ENCODE assay signal across 1 cellular context in the genomic region with DNA sequence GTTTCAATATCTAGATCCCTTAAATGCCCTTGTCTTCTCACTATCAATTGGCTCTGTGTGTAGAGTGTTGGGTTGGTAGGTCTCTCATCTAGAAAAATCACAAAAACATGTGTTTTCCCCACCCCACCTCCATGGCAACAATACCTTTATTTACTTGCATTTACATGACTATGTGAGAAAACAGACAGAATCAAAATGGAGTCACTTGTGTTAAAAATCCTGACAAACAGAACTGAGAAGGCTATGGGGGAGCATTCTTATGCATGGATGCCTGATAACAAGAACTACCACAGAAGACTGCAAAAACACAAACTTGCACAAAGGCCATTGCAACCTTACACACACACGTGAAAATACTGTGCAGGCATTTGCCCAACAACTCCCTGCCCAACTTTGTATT.
TF ChIP-seq lines count a peak whose summit lies in the region.

No MANE protein-coding gene starts in this region.

TF ChIP-seq in GM23338, 12 proteins besides CTCF, POLR2A, EP300 and RAD21 (continued from another document):
- no peak for TF ChIP-seq POLR2AphosphoS5 (IDR thresholded peaks at IDR 0.05; ENCODE audit: low read depth)
